33 cellular contexts compared by ENCODE assay signal in the genomic region with DNA sequence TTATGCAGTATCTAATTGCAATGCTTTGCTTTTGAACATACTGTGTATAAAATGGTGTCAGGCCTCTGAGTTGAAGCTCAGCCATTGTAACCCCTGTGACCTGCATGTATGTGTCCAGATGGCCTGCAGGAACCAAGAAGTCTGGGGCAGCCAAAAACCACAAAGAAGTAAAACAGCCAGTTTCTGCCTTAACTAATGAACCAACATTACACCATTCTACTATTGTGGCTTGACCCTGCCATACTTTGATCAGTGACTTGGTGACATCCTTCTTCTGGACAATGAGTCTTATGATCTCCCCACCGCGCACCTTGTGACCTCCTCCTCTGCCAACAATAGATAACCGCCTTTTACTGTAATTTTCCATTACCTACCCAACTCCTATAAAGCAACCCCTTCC.
"Had no signal": no experiment of that assay in that cellular context is flagged by ENCODE, and none has a peak within 500 bp of the region (broad histone marks: within the 10 kb centered on the region; RNA-seq: fewer than 3 reads in every experiment).

No MANE protein-coding gene starts in this region.

- H3K4me1 Mint-ChIP-seq: activated B cell treated with CpG ODN at 0.5 μM for 24 hours; activated naive CD4-positive, alpha-beta T cell treated with anti-CD3 and anti-CD28 coated beads, Interleukin-2, amount 50 U/mL, for 24 hours; activated naive CD8-positive, alpha-beta T cell treated with anti-CD3 and anti-CD28 coated beads for 36 hours; activated naive CD8-positive, alpha-beta T cell treated with anti-CD3 and anti-CD28 coated beads, Interleukin-2, amount 50 U/mL, for 24 hours; endodermal cell had no signal

- H3K36me3 Mint-ChIP-seq: activated naive CD4-positive, alpha-beta T cell treated with anti-CD3 and anti-CD28 coated beads, Interleukin-2, amount 50 U/mL, for 24 hours; activated naive CD8-positive, alpha-beta T cell treated with anti-CD3 and anti-CD28 coated beads for 36 hours had no signal

- H3K9me3 Mint-ChIP-seq: activated B cell treated with CpG ODN at 0.5 μM for 24 hours; activated CD8-positive, alpha-beta T cell treated with anti-CD3 and anti-CD28 coated beads for 36 hours; activated naive CD4-positive, alpha-beta T cell treated with anti-CD3 and anti-CD28 coated beads for 36 hours; activated naive CD4-positive, alpha-beta T cell treated with anti-CD3 and anti-CD28 coated beads, Interleukin-2, amount 50 U/mL, for 24 hours; activated naive CD8-positive, alpha-beta T cell treated with anti-CD3 and anti-CD28 coated beads for 36 hours; activated naive CD8-positive, alpha-beta T cell treated with anti-CD3 and anti-CD28 coated beads, Interleukin-2, amount 50 U/mL, for 24 hours; activated T-helper 1 cell treated with anti-CD3 and anti-CD28 coated beads, Interleukin-12 subunit alpha, Interleukin-12 subunit beta, Interleukin-2, Interleukin-4 antibody, amounts not matched to agents 30 ng/mL and 10 ng/mL and 1 ng/mL, durations not matched to agents 14 hours and 24 hours and 36 hours; endodermal cell; T-helper 1 cell treated with Interleukin-12 subunit alpha and Interleukin-12 subunit beta and Interleukin-4 antibody, amounts not matched to agents 30 μg/mL and 1 μg/mL, for 36 hours; T-helper 2 cell treated with Interferon-gamma antibody and Interleukin-4, amounts not matched to agents 5 μg/mL and 100 μg/mL, for 36 hours had no signal

- H3K27ac Mint-ChIP-seq: activated B cell treated with CpG ODN at 0.5 μM for 24 hours; activated CD8-positive, alpha-beta T cell treated with anti-CD3 and anti-CD28 coated beads for 36 hours; activated naive CD4-positive, alpha-beta T cell treated with anti-CD3 and anti-CD28 coated beads for 36 hours; activated naive CD4-positive, alpha-beta T cell treated with anti-CD3 and anti-CD28 coated beads, Interleukin-2, amount 50 U/mL, for 24 hours; activated naive CD8-positive, alpha-beta T cell treated with anti-CD3 and anti-CD28 coated beads for 36 hours; activated naive CD8-positive, alpha-beta T cell treated with anti-CD3 and anti-CD28 coated beads, Interleukin-2, amount 50 U/mL, for 24 hours; activated T-helper 1 cell treated with anti-CD3 and anti-CD28 coated beads, Interleukin-12 subunit alpha, Interleukin-12 subunit beta, Interleukin-2, Interleukin-4 antibody, amounts not matched to agents 30 ng/mL and 10 ng/mL and 1 ng/mL, durations not matched to agents 14 hours and 24 hours and 36 hours; activated T-helper 2 cell treated with anti-CD3 and anti-CD28 coated beads, Interferon-gamma antibody, Interleukin-2, Interleukin-4, amounts not matched to agents 10 μg/mL and 5 μg/mL and 100 μg/mL, durations not matched to agents 14 hours and 24 hours and 36 hours; endodermal cell; T-helper 1 cell treated with Interleukin-12 subunit alpha and Interleukin-12 subunit beta and Interleukin-4 antibody, amounts not matched to agents 30 μg/mL and 1 μg/mL, for 36 hours; T-helper 2 cell treated with Interferon-gamma antibody and Interleukin-4, amounts not matched to agents 5 μg/mL and 100 μg/mL, for 36 hours had no signal

- H3K4me3 Mint-ChIP-seq: activated B cell treated with CpG ODN at 0.5 μM for 24 hours; activated CD8-positive, alpha-beta T cell treated with anti-CD3 and anti-CD28 coated beads for 36 hours; activated naive CD4-positive, alpha-beta T cell treated with anti-CD3 and anti-CD28 coated beads for 36 hours; activated naive CD4-positive, alpha-beta T cell treated with anti-CD3 and anti-CD28 coated beads, Interleukin-2, amount 50 U/mL, for 24 hours; activated naive CD8-positive, alpha-beta T cell treated with anti-CD3 and anti-CD28 coated beads for 36 hours; activated naive CD8-positive, alpha-beta T cell treated with anti-CD3 and anti-CD28 coated beads, Interleukin-2, amount 50 U/mL, for 24 hours; activated T-helper 1 cell treated with anti-CD3 and anti-CD28 coated beads, Interleukin-12 subunit alpha, Interleukin-12 subunit beta, Interleukin-2, Interleukin-4 antibody, amounts not matched to agents 30 ng/mL and 10 ng/mL and 1 ng/mL, durations not matched to agents 14 hours and 24 hours and 36 hours; endodermal cell; T-helper 1 cell treated with Interleukin-12 subunit alpha and Interleukin-12 subunit beta and Interleukin-4 antibody, amounts not matched to agents 30 μg/mL and 1 μg/mL, for 36 hours; T-helper 2 cell treated with Interferon-gamma antibody and Interleukin-4, amounts not matched to agents 5 μg/mL and 100 μg/mL, for 36 hours had no signal

- H3K27me3 Mint-ChIP-seq: activated B cell treated with CpG ODN at 0.5 μM for 24 hours; activated CD8-positive, alpha-beta T cell treated with anti-CD3 and anti-CD28 coated beads for 36 hours; activated naive CD4-positive, alpha-beta T cell treated with anti-CD3 and anti-CD28 coated beads, Interleukin-2, amount 50 U/mL, for 24 hours; activated naive CD8-positive, alpha-beta T cell treated with anti-CD3 and anti-CD28 coated beads for 36 hours; activated naive CD8-positive, alpha-beta T cell treated with anti-CD3 and anti-CD28 coated beads, Interleukin-2, amount 50 U/mL, for 24 hours had no signal

- DNase-seq: activated B cell treated with CpG ODN at 0.5 μM for 24 hours; activated CD4-positive, alpha-beta T cell treated with anti-CD3 and anti-CD28 coated beads for 48 hours; activated CD4-positive, alpha-beta T cell treated with anti-CD3 and anti-CD28 coated beads, Interleukin-2, amount 50 U/mL, for 1 hour; activated CD4-positive, alpha-beta T cell treated with anti-CD3 and anti-CD28 coated beads, Interleukin-2, amount 50 U/mL, for 48 hours; activated CD8-positive, alpha-beta memory T cell treated with anti-CD3 and anti-CD28 coated beads for 24 hours; activated CD8-positive, alpha-beta T cell treated with anti-CD3 and anti-CD28 coated beads for 36 hours; activated effector memory CD4-positive, alpha-beta T cell treated with anti-CD3 and anti-CD28 coated beads, Interleukin-2, amount 50 U/mL, for 16 hours; activated naive CD4-positive, alpha-beta T cell treated with anti-CD3 and anti-CD28 coated beads for 36 hours; activated naive CD8-positive, alpha-beta T cell treated with anti-CD3 and anti-CD28 coated beads for 36 hours; activated naive CD8-positive, alpha-beta T cell treated with anti-CD3 and anti-CD28 coated beads, Interleukin-2, amount 50 U/mL, for 24 hours; activated T-cell treated with anti-CD3 and anti-CD28 coated beads, Interleukin-2, amount 50 U/mL, for 48 hours; adrenal gland; amygdala; aorta; body of pancreas; central memory CD4-positive, alpha-beta T cell; cerebellar nuclear complex; colonic mucosa; dorsolateral prefrontal cortex; effector memory CD4-positive, alpha-beta T cell; endodermal cell; erythroblast; foreskin keratinocyte; gastrocnemius medialis; heart right ventricle; T1000; WERI-Rb-1 had no signal

- ATAC-seq: activated CD4-positive, CD25-positive, alpha-beta regulatory T cell treated with anti-CD3 and anti-CD28 coated beads, Interleukin-2, amount 50 U/mL, for 24 hours; activated CD8-positive, alpha-beta T cell treated with anti-CD3 and anti-CD28 coated beads for 36 hours; activated naive CD8-positive, alpha-beta T cell treated with anti-CD3 and anti-CD28 coated beads, Interleukin-2, amount 50 U/mL, for 24 hours; body of pancreas; foreskin keratinocyte; gastrocnemius medialis; heart right ventricle had no signal
